ENCODE assay signal across 1 cellular context in the genomic region with DNA sequence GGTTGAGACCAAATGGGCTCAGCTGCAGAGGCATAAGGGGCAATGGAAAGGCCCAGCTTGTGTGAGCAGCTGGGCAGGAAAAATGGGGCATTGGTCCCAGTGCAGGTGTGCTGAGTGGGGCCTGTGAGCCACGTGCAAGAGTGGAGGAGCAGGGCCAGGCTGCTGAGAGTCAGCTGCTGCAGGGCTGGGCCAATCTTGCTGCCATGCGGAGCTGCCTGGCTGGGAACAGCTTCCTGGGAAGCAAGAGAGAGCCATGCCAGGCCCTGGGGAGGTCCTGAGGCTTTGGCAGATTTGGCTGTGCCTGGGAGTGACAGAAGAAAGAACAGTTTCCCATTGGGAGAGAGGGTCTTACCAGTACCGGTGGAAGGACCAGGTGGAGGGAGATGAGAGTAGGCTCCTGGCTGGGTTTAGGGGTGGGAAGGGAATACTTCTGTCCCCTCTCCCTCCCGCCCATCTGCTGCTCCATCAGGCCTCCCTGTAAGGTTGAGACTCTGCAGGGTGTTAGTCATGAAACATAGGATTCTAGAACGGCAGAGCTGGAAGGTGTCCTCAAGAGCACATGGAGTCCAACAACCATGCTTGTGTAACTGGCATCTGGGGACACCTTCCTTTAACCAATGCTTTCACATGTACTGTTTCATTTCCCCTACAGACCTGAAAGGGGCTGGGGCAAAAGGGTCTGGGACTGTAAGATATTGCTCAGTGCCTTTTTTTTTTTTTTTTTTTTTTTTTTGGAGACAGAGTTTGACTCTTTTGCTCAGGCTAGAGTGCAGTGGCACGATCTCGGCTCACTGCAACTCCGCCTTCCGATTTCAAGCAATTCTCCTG.
TF ChIP-seq lines count a peak whose summit lies in the region.

No MANE protein-coding gene starts in this region.

TF ChIP-seq in GM12878, 131 proteins besides CTCF, POLR2A, EP300 and RAD21:
- TF ChIP-seq, protein P1, sequence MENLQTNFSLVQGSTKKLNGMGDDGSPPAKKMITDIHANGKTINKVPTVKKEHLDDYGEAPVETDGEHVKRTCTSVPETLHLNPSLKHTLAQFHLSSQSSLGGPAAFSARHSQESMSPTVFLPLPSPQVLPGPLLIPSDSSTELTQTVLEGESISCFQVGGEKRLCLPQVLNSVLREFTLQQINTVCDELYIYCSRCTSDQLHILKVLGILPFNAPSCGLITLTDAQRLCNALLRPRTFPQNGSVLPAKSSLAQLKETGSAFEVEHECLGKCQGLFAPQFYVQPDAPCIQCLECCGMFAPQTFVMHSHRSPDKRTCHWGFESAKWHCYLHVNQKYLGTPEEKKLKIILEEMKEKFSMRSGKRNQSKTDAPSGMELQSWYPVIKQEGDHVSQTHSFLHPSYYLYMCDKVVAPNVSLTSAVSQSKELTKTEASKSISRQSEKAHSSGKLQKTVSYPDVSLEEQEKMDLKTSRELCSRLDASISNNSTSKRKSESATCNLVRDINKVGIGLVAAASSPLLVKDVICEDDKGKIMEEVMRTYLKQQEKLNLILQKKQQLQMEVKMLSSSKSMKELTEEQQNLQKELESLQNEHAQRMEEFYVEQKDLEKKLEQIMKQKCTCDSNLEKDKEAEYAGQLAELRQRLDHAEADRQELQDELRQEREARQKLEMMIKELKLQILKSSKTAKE (IDR thresholded peaks at IDR 0.05; ENCODE audit: low read depth, poor library complexity, severe bottlenecking), result no peak
- TF ChIP-seq, protein P2, sequence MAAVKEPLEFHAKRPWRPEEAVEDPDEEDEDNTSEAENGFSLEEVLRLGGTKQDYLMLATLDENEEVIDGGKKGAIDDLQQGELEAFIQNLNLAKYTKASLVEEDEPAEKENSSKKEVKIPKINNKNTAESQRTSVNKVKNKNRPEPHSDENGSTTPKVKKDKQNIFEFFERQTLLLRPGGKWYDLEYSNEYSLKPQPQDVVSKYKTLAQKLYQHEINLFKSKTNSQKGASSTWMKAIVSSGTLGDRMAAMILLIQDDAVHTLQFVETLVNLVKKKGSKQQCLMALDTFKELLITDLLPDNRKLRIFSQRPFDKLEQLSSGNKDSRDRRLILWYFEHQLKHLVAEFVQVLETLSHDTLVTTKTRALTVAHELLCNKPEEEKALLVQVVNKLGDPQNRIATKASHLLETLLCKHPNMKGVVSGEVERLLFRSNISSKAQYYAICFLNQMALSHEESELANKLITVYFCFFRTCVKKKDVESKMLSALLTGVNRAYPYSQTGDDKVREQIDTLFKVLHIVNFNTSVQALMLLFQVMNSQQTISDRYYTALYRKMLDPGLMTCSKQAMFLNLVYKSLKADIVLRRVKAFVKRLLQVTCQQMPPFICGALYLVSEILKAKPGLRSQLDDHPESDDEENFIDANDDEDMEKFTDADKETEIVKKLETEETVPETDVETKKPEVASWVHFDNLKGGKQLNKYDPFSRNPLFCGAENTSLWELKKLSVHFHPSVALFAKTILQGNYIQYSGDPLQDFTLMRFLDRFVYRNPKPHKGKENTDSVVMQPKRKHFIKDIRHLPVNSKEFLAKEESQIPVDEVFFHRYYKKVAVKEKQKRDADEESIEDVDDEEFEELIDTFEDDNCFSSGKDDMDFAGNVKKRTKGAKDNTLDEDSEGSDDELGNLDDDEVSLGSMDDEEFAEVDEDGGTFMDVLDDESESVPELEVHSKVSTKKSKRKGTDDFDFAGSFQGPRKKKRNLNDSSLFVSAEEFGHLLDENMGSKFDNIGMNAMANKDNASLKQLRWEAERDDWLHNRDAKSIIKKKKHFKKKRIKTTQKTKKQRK (IDR thresholded peaks at IDR 0.05; ENCODE audit: low read depth, low read length), result no peak
- no peak for TF ChIP-seq ASH2L (IDR thresholded peaks at IDR 0.05; ENCODE audit: borderline replicate concordance, low read depth)
- TF ChIP-seq BMI1 (IDR thresholded peaks at IDR 0.05; ENCODE audit: borderline replicate concordance), result no peak
- TF ChIP-seq, protein P3, sequence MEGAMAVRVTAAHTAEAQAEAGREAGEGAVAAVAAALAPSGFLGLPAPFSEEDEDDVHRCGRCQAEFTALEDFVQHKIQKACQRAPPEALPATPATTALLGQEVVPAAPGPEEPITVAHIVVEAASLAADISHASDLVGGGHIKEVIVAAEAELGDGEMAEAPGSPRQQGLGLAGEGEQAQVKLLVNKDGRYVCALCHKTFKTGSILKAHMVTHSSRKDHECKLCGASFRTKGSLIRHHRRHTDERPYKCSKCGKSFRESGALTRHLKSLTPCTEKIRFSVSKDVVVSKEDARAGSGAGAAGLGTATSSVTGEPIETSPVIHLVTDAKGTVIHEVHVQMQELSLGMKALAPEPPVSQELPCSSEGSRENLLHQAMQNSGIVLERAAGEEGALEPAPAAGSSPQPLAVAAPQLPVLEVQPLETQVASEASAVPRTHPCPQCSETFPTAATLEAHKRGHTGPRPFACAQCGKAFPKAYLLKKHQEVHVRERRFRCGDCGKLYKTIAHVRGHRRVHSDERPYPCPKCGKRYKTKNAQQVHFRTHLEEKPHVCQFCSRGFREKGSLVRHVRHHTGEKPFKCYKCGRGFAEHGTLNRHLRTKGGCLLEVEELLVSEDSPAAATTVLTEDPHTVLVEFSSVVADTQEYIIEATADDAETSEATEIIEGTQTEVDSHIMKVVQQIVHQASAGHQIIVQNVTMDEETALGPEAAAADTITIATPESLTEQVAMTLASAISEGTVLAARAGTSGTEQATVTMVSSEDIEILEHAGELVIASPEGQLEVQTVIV (IDR thresholded peaks at IDR 0.05; ENCODE audit: borderline replicate concordance, partially characterized antibody), result no peak
- no peak for TF ChIP-seq IKZF1 (conservative IDR thresholded peaks at IDR 0.05)
- TF ChIP-seq, protein P4, sequence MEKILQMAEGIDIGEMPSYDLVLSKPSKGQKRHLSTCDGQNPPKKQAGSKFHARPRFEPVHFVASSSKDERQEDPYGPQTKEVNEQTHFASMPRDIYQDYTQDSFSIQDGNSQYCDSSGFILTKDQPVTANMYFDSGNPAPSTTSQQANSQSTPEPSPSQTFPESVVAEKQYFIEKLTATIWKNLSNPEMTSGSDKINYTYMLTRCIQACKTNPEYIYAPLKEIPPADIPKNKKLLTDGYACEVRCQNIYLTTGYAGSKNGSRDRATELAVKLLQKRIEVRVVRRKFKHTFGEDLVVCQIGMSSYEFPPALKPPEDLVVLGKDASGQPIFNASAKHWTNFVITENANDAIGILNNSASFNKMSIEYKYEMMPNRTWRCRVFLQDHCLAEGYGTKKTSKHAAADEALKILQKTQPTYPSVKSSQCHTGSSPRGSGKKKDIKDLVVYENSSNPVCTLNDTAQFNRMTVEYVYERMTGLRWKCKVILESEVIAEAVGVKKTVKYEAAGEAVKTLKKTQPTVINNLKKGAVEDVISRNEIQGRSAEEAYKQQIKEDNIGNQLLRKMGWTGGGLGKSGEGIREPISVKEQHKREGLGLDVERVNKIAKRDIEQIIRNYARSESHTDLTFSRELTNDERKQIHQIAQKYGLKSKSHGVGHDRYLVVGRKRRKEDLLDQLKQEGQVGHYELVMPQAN (conservative IDR thresholded peaks at IDR 0.05), result no peak
